ENCODE assay signal across 8 cellular contexts in genomic region chr15:60392601-60392985, GRCh38. TPM values are rescaled to one million over a fixed set of nuclear protein-coding genes. Genes with fewer than 3 reads are reported as not detected.
DNase-seq lines count a peak whose midpoint lies in the region; ATAC-seq and TF ChIP-seq lines count a peak whose summit lies in the region.

No MANE protein-coding gene starts in this region.

- H3K4me3 ChIP-seq in cardiac fibroblast (replicated peaks in 1 of 2; ENCODE audit: low read depth in 2 of 2, low read length in 2 of 2) (peak overlapping the region in 1 of 2 donors; percentile 44), mesodermal cell (ENCODE audit: extremely low read depth, insufficient read depth, low read length, poor library complexity, severe bottlenecking) (no peak overlapping the region)

- H3K4me1 ChIP-seq in mesodermal cell (ENCODE audit: control insufficient read depth, insufficient read depth, low read length, poor library complexity, severe bottlenecking), result peaks cover 57% of the 10 kb centered on the region

- intact Hi-C loops in CD4-positive, alpha-beta T cell (cut with DNase I, micrococcal nuclease), result loop anchor here in 1 of 2 experiments (10.0 kb wide), 2 partner anchors 398 to 708 kb away; partner anchors contain the start of gene BNIP2

- H3K4me3 Mint-ChIP-seq in CD4-positive, alpha-beta T cell, result peak overlapping the region; percentile 22

- no peak overlapping the region for H3K27ac ChIP-seq in CD4-positive, alpha-beta T cell (ENCODE audit: low read depth, low read length)
- peak overlapping the region; percentile 97 for H3K27ac ChIP-seq in mesodermal cell (ENCODE audit: low read depth, low read length, severe bottlenecking)

- TF ChIP-seq CTCF in CD4-positive, alpha-beta T cell (IDR thresholded peaks at IDR 0.05), result no peak
- TF ChIP-seq CTCF in cardiac fibroblast (IDR thresholded peaks at IDR 0.05; ENCODE audit: low read depth, low read length), result no peak

- H3K9me3 ChIP-seq in CD4-positive, alpha-beta T cell (ENCODE audit: control insufficient read depth, low read length), result no peaks in the 10 kb centered on the region
- no peaks in the 10 kb centered on the region for H3K9me3 ChIP-seq in mesodermal cell (ENCODE audit: control insufficient read depth, low read length)

- peaks cover 74% of the 10 kb centered on the region for H3K4me1 Mint-ChIP-seq in CD4-positive, alpha-beta T cell (ENCODE audit: low read depth)

- no peaks in the 10 kb centered on the region for H3K27me3 ChIP-seq in CD4-positive, alpha-beta T cell (ENCODE audit: control insufficient read depth, insufficient read depth, low read length)

- POLR2A ChIA-PET in CD4-positive, alpha-beta T cell (lab: Charles Lee), result no interaction called here

- peak; percentile 51 for ATAC-seq in CD4-positive, alpha-beta T cell (ENCODE audit: poor library complexity)
- no peak for ATAC-seq in GM18517 (IDR thresholded peaks at IDR 0.05; ENCODE audit: unreplicated experiment)

- H3K36me3 ChIP-seq in mesodermal cell (ENCODE audit: control insufficient read depth, insufficient read depth, low read length), result peaks cover 59% of the 10 kb centered on the region

- CTCF ChIA-PET in CD4-positive, alpha-beta T cell (lab: Charles Lee), result interaction anchor here (0.6 kb wide), 1 partner anchor 10 kb away, joined by 4 read pairs; no protein-coding TSS in a partner anchor

- H3K9me3 Mint-ChIP-seq in CD4-positive, alpha-beta T cell, result no peaks in the 10 kb centered on the region

- H3K36me3 Mint-ChIP-seq in CD4-positive, alpha-beta T cell (ENCODE audit: low read depth), result no peaks in the 10 kb centered on the region

- no peak for DNase-seq in CD4-positive, alpha-beta T cell
- peak; percentile 20 for DNase-seq in NAMALWA (ENCODE audit: low spot score)
- peak; percentile 83 to 86 for DNase-seq in cardiac fibroblast (ENCODE audit: low read depth in 2 of 2)
- no peak for DNase-seq in HuH-7.5 (ENCODE audit: low spot score)
- no peak for DNase-seq in NCI-H1436 (lab: John Stamatoyannopoulos, UW)
- no peak for DNase-seq in activated CD4-positive, CD25-positive, alpha-beta regulatory T cell treated with anti-CD3 and anti-CD28 coated beads, Interleukin-2, amount 50 U/mL, for 72 hours

- H3K27ac Mint-ChIP-seq in CD4-positive, alpha-beta T cell, result peak overlapping the region; percentile 66

- H3K27me3 Mint-ChIP-seq in CD4-positive, alpha-beta T cell, result no peaks in the 10 kb centered on the region

- WGBS in mesodermal cell (ENCODE audit: insufficient coverage in 2 of 2), 2 experiments, result 66% methylated on average over 3 of the region's 3 CpGs; no CpG with 5 or more reads in 1 of the 2 experiments

RNA-seq across cellular contexts. Expression of gene ANXA2, which starts 5.2 kb away (rescaled TPM):
- 10 to 100 TPM; 70.8 to 74.5 TPM for total RNA-seq in CD4-positive, alpha-beta T cell
- polyA plus RNA-seq in mesodermal cell (2013, experiment 1 of 2), result 1,317 TPM
- 1,257 TPM for polyA plus RNA-seq in mesodermal cell (2013, experiment 2 of 2)

Comparison
In these comparisons a context has a peak if more than half of its experiments do, and no peak if none do; other contexts are left out.
1. DNase-seq: peak in NAMALWA (single experiment) and cardiac fibroblast (2 of 2); none in CD4-positive, alpha-beta T cell (0 of 10), HuH-7.5 (single experiment), NCI-H1436 (single experiment) and activated CD4-positive, CD25-positive, alpha-beta regulatory T cell treated with anti-CD3 and anti-CD28 coated beads, Interleukin-2, amount 50 U/mL, for 72 hours (single experiment).